Comparison of ENCODE assay signal across 1 cellular context in the genomic region with DNA sequence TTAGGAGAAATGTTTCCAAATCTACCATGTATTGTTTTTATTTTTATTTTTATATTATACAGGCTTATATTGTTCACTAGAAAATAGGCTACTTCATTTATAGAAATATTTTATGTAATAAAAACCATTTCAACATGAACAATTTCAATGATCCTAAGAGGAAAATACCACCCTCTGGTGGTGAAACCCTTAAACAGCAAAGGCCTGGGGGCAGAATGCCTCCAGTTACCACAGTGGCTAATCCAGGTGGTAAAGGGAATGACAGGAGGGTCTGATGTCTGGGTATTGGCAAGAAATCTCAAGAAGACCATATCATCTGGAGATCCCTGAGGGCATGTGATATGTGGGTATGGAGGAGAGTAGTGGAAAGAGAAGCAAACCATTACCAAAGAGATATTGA.
TF ChIP-seq lines count a peak whose summit lies in the region.

No MANE protein-coding gene starts in this region.

TF ChIP-seq in WTC11, 78 proteins besides CTCF, POLR2A, EP300 and RAD21 (continued from another document):
- TF ChIP-seq, protein P1, sequence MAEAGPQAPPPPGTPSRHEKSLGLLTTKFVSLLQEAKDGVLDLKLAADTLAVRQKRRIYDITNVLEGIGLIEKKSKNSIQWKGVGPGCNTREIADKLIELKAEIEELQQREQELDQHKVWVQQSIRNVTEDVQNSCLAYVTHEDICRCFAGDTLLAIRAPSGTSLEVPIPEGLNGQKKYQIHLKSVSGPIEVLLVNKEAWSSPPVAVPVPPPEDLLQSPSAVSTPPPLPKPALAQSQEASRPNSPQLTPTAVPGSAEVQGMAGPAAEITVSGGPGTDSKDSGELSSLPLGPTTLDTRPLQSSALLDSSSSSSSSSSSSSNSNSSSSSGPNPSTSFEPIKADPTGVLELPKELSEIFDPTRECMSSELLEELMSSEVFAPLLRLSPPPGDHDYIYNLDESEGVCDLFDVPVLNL (CRISPR knock-in tag; IDR thresholded peaks at IDR 0.05; ENCODE audit: borderline replicate concordance, low read depth), result no peak
